In the genomic region with DNA sequence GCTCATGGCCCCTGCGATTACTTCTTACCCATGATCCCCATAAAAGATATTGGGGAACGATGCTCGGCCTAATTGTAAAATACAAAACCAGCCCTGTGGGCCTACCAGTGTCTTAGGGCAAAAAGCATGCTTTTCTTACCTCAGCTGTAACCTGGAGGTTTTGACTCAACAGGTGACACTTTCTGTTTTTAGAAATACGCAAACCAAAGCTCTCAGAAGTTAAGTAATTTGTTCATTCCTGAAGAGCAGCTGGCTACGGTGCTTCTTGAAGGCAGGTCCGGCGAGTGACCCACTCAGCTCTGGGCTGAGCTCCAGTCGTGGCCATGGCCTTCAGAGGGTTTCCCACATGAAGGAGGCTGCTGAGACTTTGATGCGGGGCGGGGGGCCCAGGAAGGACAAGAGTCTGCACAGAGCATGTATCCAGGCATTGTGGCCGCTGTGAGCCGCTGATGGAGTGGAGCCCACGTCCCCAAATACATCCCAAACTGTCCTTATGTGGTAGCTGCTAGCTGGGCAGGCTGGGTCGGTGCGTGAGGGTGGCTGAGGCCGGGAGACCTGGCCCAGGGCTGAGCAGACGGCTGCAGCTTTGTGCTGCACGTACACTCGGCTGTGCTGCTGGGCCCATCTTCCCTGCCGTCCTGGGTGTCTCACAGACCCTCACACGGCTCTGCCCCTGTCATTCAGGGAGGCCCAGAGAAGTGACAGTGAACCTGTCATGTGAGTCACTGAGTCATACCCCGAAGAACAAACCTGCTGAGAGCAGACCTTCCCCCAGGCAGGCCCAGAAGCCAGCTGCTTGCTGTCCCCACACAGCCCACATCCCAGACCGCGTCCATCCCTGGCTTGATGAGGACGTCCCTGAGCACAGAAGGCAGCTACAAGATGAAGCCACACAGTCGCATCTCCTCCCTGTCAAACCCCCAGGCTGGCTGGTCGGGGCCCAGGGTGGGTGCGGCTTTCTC, we compare ENCODE assay signal across 33 cellular contexts. TPM values are rescaled to one million over a fixed set of nuclear protein-coding genes. Genes with fewer than 3 reads are reported as not detected.
DNase-seq lines count a peak whose midpoint lies in the region; ATAC-seq, FAIRE-seq and TF ChIP-seq lines count a peak whose summit lies in the region.
"Had no signal": no experiment of that assay in that cellular context is flagged by ENCODE, and none has a peak within 500 bp of the region (broad histone marks: within the 10 kb centered on the region; RNA-seq: fewer than 3 reads in every experiment).

No MANE protein-coding gene starts in this region.

- no peak for FAIRE-seq in HTR-8/SVneo (lab: Jason Lieb, UNC)
- FAIRE-seq: GM12891, RCC 7860 had no signal

- H3K27me3 ChIP-seq in spleen (replicated peaks in 1 of 7): no peaks in the 10 kb centered on the region
- H3K27me3 ChIP-seq: esophagus muscularis mucosa, heart left ventricle, ovary, transverse colon had no signal

- CTCF ChIA-PET in RWPE1 (lab: Yijun Ruan, JAX): no interaction called here

- H3K4me1 Mint-ChIP-seq in natural killer cell treated with Interleukin-12 subunit alpha and Interleukin-12 subunit beta and Interleukin-15 and Interleukin-18, amount 100 ng/mL, for 72 hours (ENCODE audit: low read depth in 2 of 2): no peaks in the 10 kb centered on the region
- H3K4me1 Mint-ChIP-seq: activated naive CD8-positive, alpha-beta T cell treated with anti-CD3 and anti-CD28 coated beads, Interleukin-2, amount 10 ng/mL, durations not matched to agents 7 days and 5 days; central memory CD8-positive, alpha-beta T cell; naive thymus-derived CD8-positive, alpha-beta T cell had no signal

- H3K4me1 ChIP-seq in spleen: peaks cover 0 to 14% (median 0%) of the 10 kb centered on the region in 6 donors
- H3K4me1 ChIP-seq: lower lobe of right lung, transverse colon had no signal

- peak; percentile 23 to 33 for ATAC-seq in natural killer cell treated with Interleukin-12 subunit alpha and Interleukin-12 subunit beta and Interleukin-15 and Interleukin-18, amount 100 ng/mL, for 72 hours
- no peak for ATAC-seq in GM18873 (IDR thresholded peaks at IDR 0.05; ENCODE audit: low FRiP score, unreplicated experiment)
- ATAC-seq: heart left ventricle; lower lobe of right lung; naive thymus-derived CD8-positive, alpha-beta T cell had no signal

- peak overlapping the region; percentile 95 for H3K27ac ChIP-seq in RWPE1
- peak overlapping the region; percentile 83 for H3K27ac ChIP-seq in caudate nucleus (ENCODE audit: low read depth, low read length)
- H3K27ac ChIP-seq in spleen: no peak overlapping the region
- H3K27ac ChIP-seq: C4-2B, heart left ventricle, lower lobe of right lung, ovary, transverse colon had no signal

- 85 to 95% (median 92%) methylated on average over 22 to 28 of the region's 28 CpGs for WGBS in spleen, 5 donors

- POLR2A ChIA-PET in RWPE1 (lab: Yijun Ruan, JAX; ENCODE audit: low non-redundant PET): no interaction called here

- H3K4me3 ChIP-seq in spleen: no peak overlapping the region
- H3K4me3 ChIP-seq: esophagus muscularis mucosa, heart left ventricle, lower lobe of right lung, ovary, transverse colon had no signal

- H3K36me3 ChIP-seq in spleen: no peaks in the 10 kb centered on the region
- H3K36me3 ChIP-seq: ovary had no signal

- H3K27me3 Mint-ChIP-seq in natural killer cell treated with Interleukin-12 subunit alpha and Interleukin-12 subunit beta and Interleukin-15 and Interleukin-18, amount 100 ng/mL, for 72 hours: no peaks in the 10 kb centered on the region
- H3K27me3 Mint-ChIP-seq: activated naive CD8-positive, alpha-beta T cell treated with anti-CD3 and anti-CD28 coated beads, Interleukin-2, amount 10 ng/mL, durations not matched to agents 7 days and 5 days; central memory CD8-positive, alpha-beta T cell; dendritic cell treated with granulocyte-macrophage colony-stimulating factor and Interleukin-4, amounts not matched to agents 40 ng/mL and 50 ng/mL, for 4 days; naive thymus-derived CD8-positive, alpha-beta T cell had no signal

- H3K9me3 Mint-ChIP-seq in natural killer cell treated with Interleukin-12 subunit alpha and Interleukin-12 subunit beta and Interleukin-15 and Interleukin-18, amount 100 ng/mL, for 72 hours: no peaks in the 10 kb centered on the region
- H3K9me3 Mint-ChIP-seq: activated naive CD8-positive, alpha-beta T cell treated with anti-CD3 and anti-CD28 coated beads, Interleukin-2, amount 10 ng/mL, durations not matched to agents 7 days and 5 days; central memory CD8-positive, alpha-beta T cell; naive thymus-derived CD8-positive, alpha-beta T cell had no signal

- H3K9me3 ChIP-seq in spleen: no peaks in the 10 kb centered on the region
- H3K9me3 ChIP-seq: esophagus muscularis mucosa, heart left ventricle, lower lobe of right lung, ovary, transverse colon had no signal

- no peak for DNase-seq in RWPE1 (ENCODE audit: low spot score)
- peak in 7 of 61 donors; percentile 28 to 58 (median 36) for DNase-seq in caudate nucleus (lab: John Stamatoyannopoulos, UW)
- no peak for DNase-seq in natural killer cell treated with Interleukin-12 subunit alpha and Interleukin-12 subunit beta and Interleukin-15 and Interleukin-18, amount 100 ng/mL, for 72 hours (ENCODE audit: low spot score)
- peak; percentile 46 for DNase-seq in spleen
- no peak for DNase-seq in HTR-8/SVneo (ENCODE audit: insufficient read length, low spot score)
- DNase-seq in H4 (ENCODE audit: low spot score): no peak
- DNase-seq: activated CD4-positive, alpha-beta T cell treated with anti-CD3 and anti-CD28 coated beads for 4 hours; activated effector memory CD4-positive, alpha-beta T cell treated with anti-CD3 and anti-CD28 coated beads, Interleukin-2, amount 50 U/mL, for 16 hours; activated naive CD8-positive, alpha-beta T cell treated with anti-CD3 and anti-CD28 coated beads, Interleukin-2, amount 10 ng/mL, durations not matched to agents 7 days and 5 days; activated T-cell treated with anti-CD3 and anti-CD28 coated beads for 4 hours; COR-L47; foreskin fibroblast; HCEC 1CT; heart left ventricle; kidney glomerular epithelial cell; lower lobe of right lung; naive thymus-derived CD8-positive, alpha-beta T cell; NCI-H1048; NCI-H446 treated with DMSO at 0.1 percent for 48 hours; NCI-H82; retina; stimulated activated CD4-positive, alpha-beta T cell treated with anti-CD3 and anti-CD28 coated beads, Interleukin-2, amount 100 ng/mL, for 24 hours; SW 1271; T-helper 9 cell; transverse colon had no signal

- no peak overlapping the region for H3K4me3 Mint-ChIP-seq in natural killer cell treated with Interleukin-12 subunit alpha and Interleukin-12 subunit beta and Interleukin-15 and Interleukin-18, amount 100 ng/mL, for 72 hours
- H3K4me3 Mint-ChIP-seq: activated naive CD8-positive, alpha-beta T cell treated with anti-CD3 and anti-CD28 coated beads, Interleukin-2, amount 10 ng/mL, durations not matched to agents 7 days and 5 days; central memory CD8-positive, alpha-beta T cell; dendritic cell treated with granulocyte-macrophage colony-stimulating factor and Interleukin-4, amounts not matched to agents 40 ng/mL and 50 ng/mL, for 4 days; naive thymus-derived CD8-positive, alpha-beta T cell had no signal

- no peak for TF ChIP-seq POLR2A in spleen (IDR thresholded peaks at IDR 0.05)

- no peak overlapping the region for H3K27ac Mint-ChIP-seq in natural killer cell treated with Interleukin-12 subunit alpha and Interleukin-12 subunit beta and Interleukin-15 and Interleukin-18, amount 100 ng/mL, for 72 hours
- H3K27ac Mint-ChIP-seq: activated naive CD8-positive, alpha-beta T cell treated with anti-CD3 and anti-CD28 coated beads, Interleukin-2, amount 10 ng/mL, durations not matched to agents 7 days and 5 days; dendritic cell treated with granulocyte-macrophage colony-stimulating factor and Interleukin-4, amounts not matched to agents 40 ng/mL and 50 ng/mL, for 4 days had no signal

- no peaks in the 10 kb centered on the region for H3K36me3 Mint-ChIP-seq in natural killer cell treated with Interleukin-12 subunit alpha and Interleukin-12 subunit beta and Interleukin-15 and Interleukin-18, amount 100 ng/mL, for 72 hours
- H3K36me3 Mint-ChIP-seq: activated naive CD8-positive, alpha-beta T cell treated with anti-CD3 and anti-CD28 coated beads, Interleukin-2, amount 10 ng/mL, durations not matched to agents 7 days and 5 days; naive thymus-derived CD8-positive, alpha-beta T cell had no signal

- TF ChIP-seq CTCF in RWPE1 (conservative IDR thresholded peaks at IDR 0.05; ENCODE audit: low read depth) (no peak), spleen (IDR thresholded peaks at IDR 0.05 in 8 of 11, conservative IDR thresholded peaks at IDR 0.05 in 3 of 11) (no peak)

- intact Hi-C loops in spleen (cut with DNase I; ENCODE audit: low total_unique reads): no loop called here

RNA-seq across cellular contexts. Expression of gene ITGB1BP1, which starts 34.1 kb away (rescaled TPM):
- total RNA-seq in natural killer cell treated with Interleukin-12 subunit alpha and Interleukin-12 subunit beta and Interleukin-15 and Interleukin-18, amount 100 ng/mL, for 72 hours: 100 to 1,000 TPM; 132 to 167 TPM
- 10 to 100 TPM; 24.0 to 54.9 (median 51.0) TPM for total RNA-seq in spleen
- 10 to 100 TPM; 66.7 to 79.4 (median 76.0) TPM for polyA plus RNA-seq in spleen
- 30.7 and 36.7 TPM in 2 replicates for total RNA-seq in H4 (2014; rRNA removed; shearing (Covaris generic))

RNA-seq across cellular contexts. Expression of gene CPSF3, which starts 34.2 kb away (rescaled TPM):
- total RNA-seq in natural killer cell treated with Interleukin-12 subunit alpha and Interleukin-12 subunit beta and Interleukin-15 and Interleukin-18, amount 100 ng/mL, for 72 hours: 10 to 100 TPM; 46.6 to 58.4 TPM
- total RNA-seq in spleen: 10 to 100 TPM; 21.5 to 35.8 (median 28.2) TPM
- polyA plus RNA-seq in spleen: 10 to 100 TPM; 18.9 to 24.0 (median 19.1) TPM
- total RNA-seq in H4 (2014; rRNA removed; shearing (Covaris generic)): 54.7 and 65.5 TPM in 2 replicates

Comparison
In these comparisons a context has a peak if more than half of its experiments do, and no peak if none do; other contexts are left out.
1. H3K27ac ChIP-seq: peak in RWPE1 (single experiment) and caudate nucleus (single experiment); none in spleen (0 of 8).